ENCODE assay signal across 27 cellular contexts in genomic region chr12:64320611-64321010, GRCh38.
"Had no signal": no experiment of that assay in that cellular context is flagged by ENCODE, and none has a peak within 500 bp of the region (broad histone marks: within the 10 kb centered on the region; RNA-seq: fewer than 3 reads in every experiment).

No MANE protein-coding gene starts in this region.

- H3K36me3 Mint-ChIP-seq: activated naive CD4-positive, alpha-beta T cell treated with anti-CD3 and anti-CD28 coated beads, Interleukin-2, amount 50 U/mL, for 72 hours; stimulated activated naive B cell treated with anti-CD40 and anti-IgM and Interleukin-4, amounts not matched to agents 10 μg/mL and 1 μg/mL and 100 μg/mL, for 72 hours had no signal

- H3K4me3 ChIP-seq: colonic mucosa, esophagus squamous epithelium, heart right ventricle, left ventricle myocardium inferior, ovary, prostate gland, sigmoid colon, testis, uterus had no signal

- H3K36me3 ChIP-seq: colonic mucosa, esophagus squamous epithelium, heart right ventricle, left ventricle myocardium inferior, ovary, prostate gland, sigmoid colon, uterus had no signal

- FAIRE-seq: endometrium, small intestine had no signal

- H3K9me3 ChIP-seq: colonic mucosa, esophagus squamous epithelium, heart right ventricle, ovary, prostate gland, sigmoid colon, testis, uterus had no signal

- H3K27me3 ChIP-seq: colonic mucosa, esophagus squamous epithelium, heart right ventricle, ovary, sigmoid colon, testis, uterus had no signal

- H3K27ac ChIP-seq: colonic mucosa, epithelial cell of prostate, esophagus squamous epithelium, heart right ventricle, left ventricle myocardium inferior, ovary, prostate gland, sigmoid colon, testis, uterus had no signal

- ATAC-seq: activated naive CD4-positive, alpha-beta T cell treated with anti-CD3 and anti-CD28 coated beads, Interleukin-2, amount 50 U/mL, for 72 hours; activated T-cell treated with anti-CD3 and anti-CD28 coated beads, Interleukin-2, amount 50 U/mL, for 72 hours; heart right ventricle; stimulated activated naive B cell treated with anti-CD40 and anti-IgM and Interleukin-4, amounts not matched to agents 10 μg/mL and 1 μg/mL and 100 μg/mL, for 72 hours had no signal

- H3K4me1 Mint-ChIP-seq: stimulated activated naive B cell treated with anti-CD40 and anti-IgM and Interleukin-4, amounts not matched to agents 10 μg/mL and 1 μg/mL and 100 μg/mL, for 72 hours had no signal

- H3K4me3 Mint-ChIP-seq: activated T-cell treated with anti-CD3 and anti-CD28 coated beads, Interleukin-2, amount 50 U/mL, for 72 hours; nephron; stimulated activated naive B cell treated with anti-CD40 and anti-IgM and Interleukin-4, amounts not matched to agents 10 μg/mL and 1 μg/mL and 100 μg/mL, for 72 hours had no signal

- H3K4me1 ChIP-seq: colonic mucosa, esophagus squamous epithelium, left ventricle myocardium inferior, prostate gland, sigmoid colon, testis, uterus had no signal

- H3K9me3 Mint-ChIP-seq: activated naive CD4-positive, alpha-beta T cell treated with anti-CD3 and anti-CD28 coated beads, Interleukin-2, amount 50 U/mL, for 72 hours; stimulated activated naive B cell treated with anti-CD40 and anti-IgM and Interleukin-4, amounts not matched to agents 10 μg/mL and 1 μg/mL and 100 μg/mL, for 72 hours had no signal

- H3K27ac Mint-ChIP-seq: activated naive CD4-positive, alpha-beta T cell treated with anti-CD3 and anti-CD28 coated beads, Interleukin-2, amount 50 U/mL, for 72 hours; activated T-cell treated with anti-CD3 and anti-CD28 coated beads, Interleukin-2, amount 50 U/mL, for 72 hours; nephron; stimulated activated naive B cell treated with anti-CD40 and anti-IgM and Interleukin-4, amounts not matched to agents 10 μg/mL and 1 μg/mL and 100 μg/mL, for 72 hours had no signal

- DNase-seq: activated CD4-positive, alpha-beta T cell treated with anti-CD3 and anti-CD28 coated beads for 1 hour; activated CD4-positive, alpha-beta T cell treated with anti-CD3 and anti-CD28 coated beads, Interleukin-2, amount 50 U/mL, for 4 hours; activated naive CD4-positive, alpha-beta T cell; activated T-cell treated with anti-CD3 and anti-CD28 coated beads for 4 hours; activated T-cell treated with anti-CD3 and anti-CD28 coated beads, Interleukin-2, amount 50 U/mL, for 72 hours; colonic mucosa; effector CD8-positive, alpha-beta T cell; esophagus squamous epithelium; heart right ventricle; islet precursor cell; left ventricle myocardium inferior; ovary; sigmoid colon; small intestine; stimulated activated CD4-positive, alpha-beta T cell treated with anti-CD3 and anti-CD28 coated beads, Interleukin-1b, Interleukin-23, amount 100 ng/mL, for 48 hours; stimulated activated CD4-positive, alpha-beta T cell treated with anti-CD3 and anti-CD28 coated beads, Interleukin-4, amount 100 ng/mL, for 4 hours; stimulated activated CD8-positive, alpha-beta memory T cell treated with anti-CD3 and anti-CD28 coated beads, Interleukin-4, amount 100 ng/mL, for 48 hours; stimulated activated naive B cell treated with anti-CD40 and anti-IgM and Interleukin-4, amounts not matched to agents 10 μg/mL and 1 μg/mL and 100 μg/mL, for 72 hours; T-helper 2 cell; testis; trophoblast cell; uterus had no signal
